12 cellular contexts compared by ENCODE assay signal in the genomic region with DNA sequence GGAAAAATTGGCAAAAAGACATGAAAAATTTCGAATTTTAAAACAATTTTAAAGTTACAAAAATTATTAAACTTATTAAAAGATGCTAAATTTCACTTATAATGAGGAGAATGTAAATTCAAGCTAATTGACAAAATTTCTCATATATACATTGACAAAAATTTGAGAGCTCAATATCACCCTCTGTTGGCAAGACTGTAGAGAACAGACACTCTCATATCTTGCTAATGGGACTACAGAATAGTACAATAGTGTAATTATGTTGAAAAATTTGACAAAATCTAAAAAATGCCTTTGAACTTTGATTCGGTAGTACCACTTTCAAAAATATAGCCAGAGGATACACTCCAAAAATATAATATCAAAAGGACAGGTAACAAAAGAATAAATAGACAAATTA. TPM values are rescaled to one million over a fixed set of nuclear protein-coding genes. Genes with fewer than 3 reads are reported as not detected.
A peak's percentile ranks its signal among the peaks of the same experiment; 100 is the strongest.
DNase-seq lines count a peak whose midpoint lies in the region; ATAC-seq and TF ChIP-seq lines count a peak whose summit lies in the region.
"Had no signal": no experiment of that assay in that cellular context is flagged by ENCODE, and none has a peak within 500 bp of the region (broad histone marks: within the 10 kb centered on the region; RNA-seq: fewer than 3 reads in every experiment).

No MANE protein-coding gene starts in this region.

- no peak for ATAC-seq in stimulated activated naive CD8-positive, alpha-beta T cell treated with anti-CD3 and anti-CD28 coated beads, Interleukin-15, Interleukin-2, amounts not matched to agents 100 U/mL and 50 U/mL, for 24 hours

- no peak for DNase-seq in AG09319 (ENCODE audit: extremely low read depth, low read depth)
- DNase-seq in H4 (ENCODE audit: low spot score), result peak; percentile 4
- DNase-seq in SK-N-DZ (ENCODE audit: low spot score), result peak; percentile 14
- peak; percentile 4 for DNase-seq in glomerular visceral epithelial cell (ENCODE audit: extremely low spot score)
- DNase-seq in foreskin melanocyte, result no peak
- no peak for DNase-seq in posterior cingulate gyrus
- no peak for DNase-seq in stimulated activated naive CD8-positive, alpha-beta T cell treated with anti-CD3 and anti-CD28 coated beads, Interleukin-15, Interleukin-2, amounts not matched to agents 100 U/mL and 50 U/mL, for 24 hours
- no peak for DNase-seq in OCI-M2 (lab: John Stamatoyannopoulos, UW; ENCODE audit: unreplicated experiment)
- DNase-seq: central memory CD4-positive, alpha-beta T cell; NCI-H446 treated with DMSO at 0.1 percent for 48 hours; stomach had no signal

- peak; percentile 29 for TF ChIP-seq CTCF in AG09319 (IDR thresholded peaks at IDR 0.05; ENCODE audit: low read depth, low read length)

- intact Hi-C loops in posterior cingulate gyrus (cut with DNase I), result no loop called here

RNA-seq across cellular contexts. Expression of a gene that starts 29.8 kb away (rescaled TPM):
- total RNA-seq in H4 (2014; rRNA removed; shearing (Covaris generic)), result 6.2 and 9.0 TPM in 2 replicates
- polyA plus RNA-seq in SK-N-DZ (2014; cell fraction: cytosol; rRNA removed), result not detected in 2 replicates
- polyA plus RNA-seq in SK-N-DZ (2014; cell fraction: nucleus; rRNA removed), result not detected in 2 replicates
- total RNA-seq: skeletal muscle tissue, stomach had no signal
- polyA plus RNA-seq: stomach had no signal

Comparison
In these comparisons a context has a peak if more than half of its experiments do, and no peak if none do; other contexts are left out.
1. DNase-seq: peak in H4 (single experiment), SK-N-DZ (single experiment) and glomerular visceral epithelial cell (single experiment); none in AG09319 (single experiment), foreskin melanocyte (single experiment), posterior cingulate gyrus (0 of 10), stimulated activated naive CD8-positive, alpha-beta T cell treated with anti-CD3 and anti-CD28 coated beads, Interleukin-15, Interleukin-2, amounts not matched to agents 100 U/mL and 50 U/mL, for 24 hours (single experiment) and OCI-M2 (single experiment).